In genomic region chr9:112552229-112553050, GRCh38 we compare ENCODE assay signal across 1 cellular context.
TF ChIP-seq lines count a peak whose summit lies in the region.

No MANE protein-coding gene starts in this region.

TF ChIP-seq in WTC11, 78 proteins besides CTCF, POLR2A, EP300 and RAD21 (continued from another document):
- TF ChIP-seq, protein P1, sequence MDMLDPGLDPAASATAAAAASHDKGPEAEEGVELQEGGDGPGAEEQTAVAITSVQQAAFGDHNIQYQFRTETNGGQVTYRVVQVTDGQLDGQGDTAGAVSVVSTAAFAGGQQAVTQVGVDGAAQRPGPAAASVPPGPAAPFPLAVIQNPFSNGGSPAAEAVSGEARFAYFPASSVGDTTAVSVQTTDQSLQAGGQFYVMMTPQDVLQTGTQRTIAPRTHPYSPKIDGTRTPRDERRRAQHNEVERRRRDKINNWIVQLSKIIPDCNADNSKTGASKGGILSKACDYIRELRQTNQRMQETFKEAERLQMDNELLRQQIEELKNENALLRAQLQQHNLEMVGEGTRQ (CRISPR knock-in tag; IDR thresholded peaks at IDR 0.05): no peak
- TF ChIP-seq, protein P2, sequence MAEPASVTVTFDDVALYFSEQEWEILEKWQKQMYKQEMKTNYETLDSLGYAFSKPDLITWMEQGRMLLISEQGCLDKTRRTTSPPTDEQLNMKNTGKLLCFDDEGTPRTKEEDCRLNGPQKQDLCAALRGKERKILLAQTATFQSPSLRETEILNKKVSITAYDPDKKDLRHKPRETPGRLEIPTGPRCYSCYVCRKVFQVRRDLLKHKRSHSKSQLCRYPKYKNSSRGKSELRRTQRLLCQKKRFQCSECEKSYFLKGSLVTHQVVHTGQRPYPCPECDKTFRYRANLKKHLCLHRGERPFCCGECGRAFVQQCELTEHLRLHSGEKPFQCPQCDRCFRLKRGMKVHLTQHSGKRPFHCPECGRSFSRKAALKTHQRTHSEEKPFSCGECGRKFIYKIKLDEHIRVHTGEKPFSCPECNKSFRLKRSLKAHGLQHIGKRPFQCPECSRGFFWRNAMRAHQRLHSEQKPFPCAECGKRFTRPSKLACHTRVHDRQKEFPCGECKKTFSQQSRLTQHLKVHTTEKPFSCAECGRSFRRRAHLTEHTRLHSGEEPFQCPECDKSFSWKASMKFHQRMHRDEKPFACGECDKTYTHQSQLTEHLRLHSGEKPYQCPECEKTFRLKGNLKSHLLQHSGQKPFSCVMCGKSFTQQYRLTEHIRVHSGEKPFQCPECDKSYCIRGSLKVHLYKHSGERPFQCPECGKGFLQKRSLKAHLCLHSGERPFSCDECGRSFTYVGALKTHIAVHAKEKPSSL (CRISPR knock-in tag; conservative IDR thresholded peaks at IDR 0.05): no peak
- TF ChIP-seq, protein P3, sequence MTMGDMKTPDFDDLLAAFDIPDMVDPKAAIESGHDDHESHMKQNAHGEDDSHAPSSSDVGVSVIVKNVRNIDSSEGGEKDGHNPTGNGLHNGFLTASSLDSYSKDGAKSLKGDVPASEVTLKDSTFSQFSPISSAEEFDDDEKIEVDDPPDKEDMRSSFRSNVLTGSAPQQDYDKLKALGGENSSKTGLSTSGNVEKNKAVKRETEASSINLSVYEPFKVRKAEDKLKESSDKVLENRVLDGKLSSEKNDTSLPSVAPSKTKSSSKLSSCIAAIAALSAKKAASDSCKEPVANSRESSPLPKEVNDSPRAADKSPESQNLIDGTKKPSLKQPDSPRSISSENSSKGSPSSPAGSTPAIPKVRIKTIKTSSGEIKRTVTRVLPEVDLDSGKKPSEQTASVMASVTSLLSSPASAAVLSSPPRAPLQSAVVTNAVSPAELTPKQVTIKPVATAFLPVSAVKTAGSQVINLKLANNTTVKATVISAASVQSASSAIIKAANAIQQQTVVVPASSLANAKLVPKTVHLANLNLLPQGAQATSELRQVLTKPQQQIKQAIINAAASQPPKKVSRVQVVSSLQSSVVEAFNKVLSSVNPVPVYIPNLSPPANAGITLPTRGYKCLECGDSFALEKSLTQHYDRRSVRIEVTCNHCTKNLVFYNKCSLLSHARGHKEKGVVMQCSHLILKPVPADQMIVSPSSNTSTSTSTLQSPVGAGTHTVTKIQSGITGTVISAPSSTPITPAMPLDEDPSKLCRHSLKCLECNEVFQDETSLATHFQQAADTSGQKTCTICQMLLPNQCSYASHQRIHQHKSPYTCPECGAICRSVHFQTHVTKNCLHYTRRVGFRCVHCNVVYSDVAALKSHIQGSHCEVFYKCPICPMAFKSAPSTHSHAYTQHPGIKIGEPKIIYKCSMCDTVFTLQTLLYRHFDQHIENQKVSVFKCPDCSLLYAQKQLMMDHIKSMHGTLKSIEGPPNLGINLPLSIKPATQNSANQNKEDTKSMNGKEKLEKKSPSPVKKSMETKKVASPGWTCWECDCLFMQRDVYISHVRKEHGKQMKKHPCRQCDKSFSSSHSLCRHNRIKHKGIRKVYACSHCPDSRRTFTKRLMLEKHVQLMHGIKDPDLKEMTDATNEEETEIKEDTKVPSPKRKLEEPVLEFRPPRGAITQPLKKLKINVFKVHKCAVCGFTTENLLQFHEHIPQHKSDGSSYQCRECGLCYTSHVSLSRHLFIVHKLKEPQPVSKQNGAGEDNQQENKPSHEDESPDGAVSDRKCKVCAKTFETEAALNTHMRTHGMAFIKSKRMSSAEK (CRISPR knock-in tag; IDR thresholded peaks at IDR 0.05; ENCODE audit: borderline replicate concordance): no peak
- TF ChIP-seq ETV6 (CRISPR knock-in tag; IDR thresholded peaks at IDR 0.05): no peak
TF ChIP-seq in WTC11: peak in this region for 0.
